In the genomic region with DNA sequence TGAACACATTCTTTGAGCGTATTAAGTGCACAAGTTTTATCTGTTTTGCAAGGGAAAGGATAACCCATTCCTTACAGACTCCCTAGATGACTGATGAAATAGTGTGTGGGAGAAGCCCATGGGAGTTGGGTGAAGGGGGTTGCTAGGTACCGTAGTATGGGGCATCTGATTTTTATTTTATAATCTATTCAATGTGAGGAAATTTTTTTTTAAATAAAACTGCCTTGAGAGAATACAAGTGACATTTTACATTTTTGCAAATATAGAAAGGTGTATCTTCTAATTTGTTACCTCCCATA, we compare ENCODE assay signal across 9 cellular contexts. TPM values are rescaled to one million over a fixed set of nuclear protein-coding genes. Genes with fewer than 3 reads are reported as not detected.
DNase-seq lines count a peak whose midpoint lies in the region; ATAC-seq and TF ChIP-seq lines count a peak whose summit lies in the region.
"Had no signal": no experiment of that assay in that cellular context is flagged by ENCODE, and none has a peak within 500 bp of the region (broad histone marks: within the 10 kb centered on the region; RNA-seq: fewer than 3 reads in every experiment).

No MANE protein-coding gene starts in this region.

- no peak overlapping the region for H2AFZ ChIP-seq in SK-N-SH (ENCODE audit: low read depth)

- peaks cover 5% of the 10 kb centered on the region for H3F3A ChIP-seq in SK-N-SH (replicated peaks; ENCODE audit: insufficient read depth)

- H3K4me3 ChIP-seq in SK-N-SH (ENCODE audit: low read depth in 2 of 2, low read length in 1 of 2) (peak overlapping the region; percentile 86 to 95), gastroesophageal sphincter (peak overlapping the region; percentile 89 to 94)

- H3K79me2 ChIP-seq in SK-N-SH (ENCODE audit: insufficient read depth), result peaks cover 64% of the 10 kb centered on the region

- H3K27me3 ChIP-seq in SK-N-SH (ENCODE audit: insufficient read depth) (no peaks in the 10 kb centered on the region), gastroesophageal sphincter (no peaks in the 10 kb centered on the region)

- H3K4me1 ChIP-seq in SK-N-SH (ENCODE audit: control insufficient read depth in 1 of 2, insufficient read depth in 2 of 2, low read depth in 1 of 2, low read length in 1 of 2) (peaks cover 0 to 6% of the 10 kb centered on the region in 2 experiments; a peak in 2 of 4 replicates), gastroesophageal sphincter (peaks cover 5 to 54% (median 8%) of the 10 kb centered on the region in 3 donors)

- H3K4me1 Mint-ChIP-seq in WTC11, result peaks cover 27% of the 10 kb centered on the region
- peaks cover 26% of the 10 kb centered on the region for H3K4me1 Mint-ChIP-seq in stimulated activated memory B cell treated with anti-CD40 and anti-IgM and Interleukin-4, amounts not matched to agents 10 μg/mL and 1 μg/mL and 100 μg/mL, for 72 hours

- H3K9me3 ChIP-seq in SK-N-SH, result no peaks in the 10 kb centered on the region
- no peaks in the 10 kb centered on the region for H3K9me3 ChIP-seq in gastroesophageal sphincter

- ATAC-seq in SK-N-SH treated with all-trans-retinoic acid at 6 μM for 48 hours, result no peak
- no peak for ATAC-seq in WTC11
- no peak for ATAC-seq in gastroesophageal sphincter
- ATAC-seq in stimulated activated memory B cell treated with anti-CD40 and anti-IgM and Interleukin-4, amounts not matched to agents 10 μg/mL and 1 μg/mL and 100 μg/mL, for 72 hours, result no peak
- no peak for ATAC-seq in GM21737 (IDR thresholded peaks at IDR 0.05; ENCODE audit: unreplicated experiment)

- H3K9ac ChIP-seq in SK-N-SH, result peak overlapping the region; percentile 89

- H3K4me2 ChIP-seq in SK-N-SH, result peak overlapping the region; percentile 74

- TF ChIP-seq CTCF in SK-N-SH (IDR thresholded peaks at IDR 0.05), result no peak
- no peak for TF ChIP-seq CTCF in WTC11 (IDR thresholded peaks at IDR 0.05)
- TF ChIP-seq CTCF in gastroesophageal sphincter (IDR thresholded peaks at IDR 0.05), result no peak

- TF ChIP-seq EP300 in SK-N-SH (IDR thresholded peaks at IDR 0.05; ENCODE audit: borderline replicate concordance in 1 of 2, low read depth in 1 of 2, low read length in 1 of 2), result no peak
- no peak for TF ChIP-seq EP300 in gastroesophageal sphincter (IDR thresholded peaks at IDR 0.05)

- peaks cover 27% of the 10 kb centered on the region for H4K20me1 ChIP-seq in SK-N-SH (ENCODE audit: insufficient read depth)

- H3K36me3 ChIP-seq in SK-N-SH (replicated peaks in 1 of 2; ENCODE audit: control insufficient read depth in 1 of 2, insufficient read depth in 2 of 2, low read length in 1 of 2) (peaks cover 0 to 23% of the 10 kb centered on the region in 2 experiments), gastroesophageal sphincter (no peaks in the 10 kb centered on the region)

- POLR2A ChIA-PET in SK-N-SH (lab: Yijun Ruan, JAX) (no interaction called here), WTC11 (lab: Charles Lee) (no interaction called here)

- no peak for TF ChIP-seq RAD21 in SK-N-SH (IDR thresholded peaks at IDR 0.05; ENCODE audit: low read length)

- H3K27ac Mint-ChIP-seq in WTC11, result no peak overlapping the region
- H3K27ac Mint-ChIP-seq in stimulated activated memory B cell treated with anti-CD40 and anti-IgM and Interleukin-4, amounts not matched to agents 10 μg/mL and 1 μg/mL and 100 μg/mL, for 72 hours, result peak overlapping the region; percentile 96

- 44% methylated on average over 2 of the region's 2 CpGs for WGBS in SK-N-SH (ENCODE audit: low lambda C conversion rate)
- WGBS in gastroesophageal sphincter (ENCODE audit: low coverage in 1 of 2), 2 donors, result 44 to 50% methylated on average over 2 of the region's 2 CpGs

- H3K9me2 ChIP-seq in SK-N-SH, result no peaks in the 10 kb centered on the region

- H3K27me3 Mint-ChIP-seq in WTC11 (ENCODE audit: low read depth), result peaks cover 5% of the 10 kb centered on the region; the same call in 1 of the 2 replicates
- H3K27me3 Mint-ChIP-seq in stimulated activated memory B cell treated with anti-CD40 and anti-IgM and Interleukin-4, amounts not matched to agents 10 μg/mL and 1 μg/mL and 100 μg/mL, for 72 hours, result no peaks in the 10 kb centered on the region
- H3K27me3 Mint-ChIP-seq: memory B cell had no signal

- TF ChIP-seq POLR2A in gastroesophageal sphincter (IDR thresholded peaks at IDR 0.05), result no peak

- H3K9me3 Mint-ChIP-seq in WTC11, result no peaks in the 10 kb centered on the region
- H3K9me3 Mint-ChIP-seq in stimulated activated memory B cell treated with anti-CD40 and anti-IgM and Interleukin-4, amounts not matched to agents 10 μg/mL and 1 μg/mL and 100 μg/mL, for 72 hours, result no peaks in the 10 kb centered on the region
- H3K9me3 Mint-ChIP-seq: memory B cell had no signal

- DNase-seq in SK-N-SH (peak; percentile 26), WTC11 (ENCODE audit: low spot score) (no peak), cerebellar nuclear complex (lab: John Stamatoyannopoulos, UW) (no peak), GM19238 (ENCODE audit: insufficient read length, low spot score) (no peak)

- CTCF ChIA-PET in SK-N-SH (lab: Yijun Ruan, JAX), result interaction anchor here (0.6 to 2.1 kb wide), 3 partner anchors 16 to 1145 kb away, joined by 3 to 11 read pairs (median 4); partner anchors contain the start of gene FGFBP3
- CTCF ChIA-PET in WTC11 (lab: Charles Lee), result interaction anchor here (0.6 kb wide), 1 partner anchor 638 kb away, joined by 3 read pairs; no protein-coding TSS in a partner anchor

- H3K4me3 Mint-ChIP-seq in WTC11, result peak overlapping the region; percentile 90
- peak overlapping the region; percentile 84 for H3K4me3 Mint-ChIP-seq in stimulated activated memory B cell treated with anti-CD40 and anti-IgM and Interleukin-4, amounts not matched to agents 10 μg/mL and 1 μg/mL and 100 μg/mL, for 72 hours

- H3K27ac ChIP-seq in SK-N-SH (ENCODE audit: low read depth in 2 of 2, low read length in 1 of 2), result peak overlapping the region in 1 of 2 experiments; percentile 85; a peak in 1 of 4 replicates
- peak overlapping the region in 1 of 4 donors; percentile 97 for H3K27ac ChIP-seq in gastroesophageal sphincter

- H3K36me3 Mint-ChIP-seq in WTC11, result peaks cover 10% of the 10 kb centered on the region
- H3K36me3 Mint-ChIP-seq in stimulated activated memory B cell treated with anti-CD40 and anti-IgM and Interleukin-4, amounts not matched to agents 10 μg/mL and 1 μg/mL and 100 μg/mL, for 72 hours, result peaks cover 19% of the 10 kb centered on the region

TF ChIP-seq in SK-N-SH, 30 proteins besides CTCF, POLR2A, EP300 and RAD21 (continues in another document):
- no peak for TF ChIP-seq EZH2phosphoT487 (IDR thresholded peaks at IDR 0.05; ENCODE audit: borderline replicate concordance, low read depth)
- TF ChIP-seq GATA2 (CRISPR knock-in tag; IDR thresholded peaks at IDR 0.05), result no peak
- TF ChIP-seq NRF1 (IDR thresholded peaks at IDR 0.05; ENCODE audit: low read depth, low read length), result no peak
- TF ChIP-seq SIN3A (IDR thresholded peaks at IDR 0.05; ENCODE audit: borderline replicate concordance, low read depth, low read length), result no peak

TF ChIP-seq in SK-N-SH treated with all-trans-retinoic acid at 6 μM for 48 hours, 23 proteins besides CTCF, POLR2A, EP300 and RAD21 (continues in another document):
- TF ChIP-seq ARNTL (CRISPR knock-in tag; IDR thresholded peaks at IDR 0.05; ENCODE audit: borderline replicate concordance, low read depth) (no peak), ZFP3 (CRISPR knock-in tag; IDR thresholded peaks at IDR 0.05) (no peak), ESRRG (CRISPR knock-in tag; IDR thresholded peaks at IDR 0.05) (no peak), OSR1 (CRISPR knock-in tag; IDR thresholded peaks at IDR 0.05) (no peak), TCF4 (CRISPR knock-in tag; IDR thresholded peaks at IDR 0.05; ENCODE audit: borderline replicate concordance) (no peak), RARB (CRISPR knock-in tag; IDR thresholded peaks at IDR 0.05) (no peak), ZNF70 (CRISPR knock-in tag; IDR thresholded peaks at IDR 0.05) (no peak)

TF ChIP-seq in WTC11, 78 proteins besides CTCF, POLR2A, EP300 and RAD21 (continues in another document):
- TF ChIP-seq AR (CRISPR knock-in tag; IDR thresholded peaks at IDR 0.05), result no peak
- TF ChIP-seq NFATC4 (CRISPR knock-in tag; IDR thresholded peaks at IDR 0.05), result no peak

RNA-seq across cellular contexts. Expression of gene BTAF1, which starts 1.4 kb away (rescaled TPM):
- 9.8 and 17.4 TPM in 2 replicates for polyA plus RNA-seq in SK-N-SH (2012; rRNA removed)
- 5.6 and 6.2 TPM in 2 replicates for polyA plus RNA-seq in SK-N-SH (2012; cell fraction: cytosol; rRNA removed)
- polyA plus RNA-seq in SK-N-SH (2012; cell fraction: nucleus; rRNA removed), result 29.9 and 71.5 TPM in 2 replicates
- total RNA-seq in WTC11 (2021) (47.2 to 49.6 TPM (median 49.2 TPM) in 3 replicates), gastroesophageal sphincter (10 to 100 TPM; 25.1 to 81.7 (median 36.2) TPM)

RNA-seq across cellular contexts. Expression of gene FGFBP3, which starts 15.7 kb away (rescaled TPM):
- polyA plus RNA-seq in SK-N-SH (2012; rRNA removed), result 0.81 and 1.3 TPM in 2 replicates
- polyA plus RNA-seq in SK-N-SH (2012; cell fraction: cytosol; rRNA removed), result 1.4 TPM in 2 replicates
- polyA plus RNA-seq in SK-N-SH (2012; cell fraction: nucleus; rRNA removed), result 1.5 and 2.2 TPM in 2 replicates
- total RNA-seq in WTC11 (2021) (53.0 to 68.2 TPM (median 55.0 TPM) in 3 replicates), gastroesophageal sphincter (1 to 10 TPM in 2 of 4 donors, under 1 TPM in 1, not detected in 1; 0.50 to 1.4 (median 1.2) TPM)

Comparison
In these comparisons a context has a peak if more than half of its experiments do, and no peak if none do; other contexts are left out.
1. RNA of gene FGFBP3, which starts 15.7 kb away (total RNA-seq): 53.0 to 68.2 TPM in WTC11; 0.50 to 1.4 TPM in gastroesophageal sphincter; every median in the first group is over 10 times any median in the second.